ENCODE assay signal across 20 cellular contexts in the genomic region with DNA sequence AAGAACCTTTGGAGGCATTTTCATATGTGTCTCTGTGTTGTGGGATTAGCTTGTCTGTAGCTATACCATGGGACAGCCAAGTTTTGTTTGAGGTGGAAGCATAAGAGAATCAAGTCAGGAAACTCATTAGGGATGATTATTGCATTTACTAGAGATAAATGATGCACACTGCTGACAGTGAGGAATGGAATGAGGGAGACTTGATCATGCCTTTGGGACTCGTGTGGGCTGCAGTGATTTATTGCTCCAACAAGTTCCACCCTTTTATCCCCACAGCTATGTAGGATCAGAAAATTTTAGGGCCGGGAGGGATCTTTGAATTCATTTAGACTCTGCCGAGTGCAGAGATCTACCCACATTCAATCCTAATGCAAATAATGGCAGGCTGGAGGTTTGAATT.
"Had no signal": no experiment of that assay in that cellular context is flagged by ENCODE, and none has a peak within 500 bp of the region (broad histone marks: within the 10 kb centered on the region; RNA-seq: fewer than 3 reads in every experiment).

No MANE protein-coding gene starts in this region.

- DNase-seq: activated CD4-positive, alpha-beta T cell treated with anti-CD3 and anti-CD28 coated beads for 4 hours; activated CD4-positive, alpha-beta T cell treated with anti-CD3 and anti-CD28 coated beads, Interleukin-2, amount 50 U/mL, for 4 hours; activated naive CD4-positive, alpha-beta T cell; activated T-cell treated with anti-CD3 and anti-CD28 coated beads for 4 hours; activated T-cell treated with anti-CD3 and anti-CD28 coated beads, Interleukin-2, amount 50 U/mL, for 72 hours; anterior cingulate cortex; cerebellar nuclear complex; colonic mucosa; effector CD8-positive, alpha-beta T cell; heart right ventricle; midbrain; naive thymus-derived CD4-positive, alpha-beta T cell; nucleus accumbens; spleen; stimulated activated naive CD4-positive, alpha-beta T cell; tibial artery; upper lobe of right lung had no signal

- H3K4me3 ChIP-seq: colonic mucosa, heart right ventricle, right atrium auricular region, spleen, suprapubic skin, tibial artery, upper lobe of right lung had no signal

- ATAC-seq: activated naive CD4-positive, alpha-beta T cell treated with anti-CD3 and anti-CD28 coated beads, Interleukin-2, amount 50 U/mL, for 72 hours; activated T-cell treated with anti-CD3 and anti-CD28 coated beads, Interleukin-2, amount 50 U/mL, for 72 hours; heart right ventricle; naive thymus-derived CD4-positive, alpha-beta T cell; upper lobe of right lung had no signal
